In the genomic region with DNA sequence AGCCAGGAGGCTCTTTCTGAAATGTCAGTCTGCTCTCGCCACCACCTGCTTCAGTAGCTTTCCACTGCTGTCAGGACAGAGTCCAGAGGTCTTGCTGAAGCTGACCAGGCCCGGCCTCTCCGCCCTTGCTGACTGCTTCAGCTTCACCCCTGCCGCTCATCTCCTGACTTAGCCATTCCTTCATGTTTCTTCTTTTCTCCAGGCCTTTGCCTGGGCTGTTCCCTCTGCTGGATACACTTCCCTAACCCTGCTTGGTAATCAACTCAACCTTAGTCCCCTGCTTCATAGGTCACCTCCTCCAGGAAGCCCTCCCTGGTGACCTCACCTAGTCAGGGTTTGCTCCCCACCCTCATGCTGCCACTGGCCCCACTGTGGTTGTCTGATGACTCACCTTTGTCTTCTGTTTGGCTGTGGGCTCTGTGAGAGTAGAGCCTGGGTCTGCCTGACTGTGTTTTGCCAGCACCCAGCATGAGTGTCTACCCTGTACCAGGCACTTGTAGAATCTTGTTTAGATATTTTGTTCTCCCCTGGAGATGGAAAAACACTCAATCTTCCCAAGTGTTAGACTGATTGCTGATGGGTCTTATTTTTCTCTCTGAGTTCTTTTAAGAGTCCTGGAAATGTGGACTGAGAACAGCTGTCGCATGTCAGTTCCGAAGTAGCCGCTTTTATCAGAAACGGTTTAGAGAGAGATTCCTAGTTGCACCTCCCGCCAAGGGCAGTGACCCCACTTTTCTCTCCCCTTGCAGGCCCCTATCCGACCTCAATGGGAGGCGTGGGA, we compare ENCODE assay signal across 8 cellular contexts.
DNase-seq lines count a peak whose midpoint lies in the region; ATAC-seq, FAIRE-seq and TF ChIP-seq lines count a peak whose summit lies in the region.

No MANE protein-coding gene starts in this region.

- no peak for TF ChIP-seq CTCF in natural killer cell (IDR thresholded peaks at IDR 0.05)

- H3K36me3 Mint-ChIP-seq in T-helper 2 cell treated with Interferon-gamma antibody and Interleukin-4, amounts not matched to agents 5 μg/mL and 100 μg/mL, for 36 hours (ENCODE audit: low read depth) = peaks cover 28% of the 10 kb centered on the region
- peaks cover 6% of the 10 kb centered on the region for H3K36me3 Mint-ChIP-seq in central memory CD8-positive, alpha-beta T cell (ENCODE audit: insufficient read depth)
- no peaks in the 10 kb centered on the region for H3K36me3 Mint-ChIP-seq in natural killer cell

- intact Hi-C loops in natural killer cell (cut with micrococcal nuclease) = no loop called here

- H3K9me3 Mint-ChIP-seq in T-helper 2 cell treated with Interferon-gamma antibody and Interleukin-4, amounts not matched to agents 5 μg/mL and 100 μg/mL, for 36 hours = no peaks in the 10 kb centered on the region
- no peaks in the 10 kb centered on the region for H3K9me3 Mint-ChIP-seq in central memory CD8-positive, alpha-beta T cell
- no peaks in the 10 kb centered on the region for H3K9me3 Mint-ChIP-seq in natural killer cell

- peak; percentile 66 for DNase-seq in EL
- peak; percentile 54 for DNase-seq in T-helper 2 cell treated with Interferon-gamma antibody and Interleukin-4, amounts not matched to agents 5 μg/mL and 100 μg/mL, for 36 hours (ENCODE audit: low spot score)
- DNase-seq in central memory CD8-positive, alpha-beta T cell (ENCODE audit: low spot score in 2 of 2) = no peak
- no peak for DNase-seq in natural killer cell
- peak; percentile 43 for DNase-seq in urothelium cell line (ENCODE audit: low spot score)
- no peak for DNase-seq in hippocampal formation (lab: John Stamatoyannopoulos, UW)
- no peak for DNase-seq in inferior parietal cortex (ENCODE audit: extremely low spot score)

- no peaks in the 10 kb centered on the region for H3K27me3 Mint-ChIP-seq in T-helper 2 cell treated with Interferon-gamma antibody and Interleukin-4, amounts not matched to agents 5 μg/mL and 100 μg/mL, for 36 hours (ENCODE audit: low read depth)
- no peaks in the 10 kb centered on the region for H3K27me3 Mint-ChIP-seq in central memory CD8-positive, alpha-beta T cell
- peaks cover 0 to 3% of the 10 kb centered on the region in 2 donors for H3K27me3 Mint-ChIP-seq in natural killer cell (ENCODE audit: low read depth in 2 of 2)

- H3K4me3 Mint-ChIP-seq in T-helper 2 cell treated with Interferon-gamma antibody and Interleukin-4, amounts not matched to agents 5 μg/mL and 100 μg/mL, for 36 hours = no peak overlapping the region
- H3K4me3 Mint-ChIP-seq in central memory CD8-positive, alpha-beta T cell = no peak overlapping the region
- no peak overlapping the region for H3K4me3 Mint-ChIP-seq in natural killer cell

- H3K27ac Mint-ChIP-seq in T-helper 2 cell treated with Interferon-gamma antibody and Interleukin-4, amounts not matched to agents 5 μg/mL and 100 μg/mL, for 36 hours = peak overlapping the region; percentile 28
- peak overlapping the region; percentile 87 for H3K27ac Mint-ChIP-seq in central memory CD8-positive, alpha-beta T cell (ENCODE audit: low read depth)
- H3K27ac Mint-ChIP-seq in natural killer cell = peak overlapping the region; percentile 50 to 80

- peaks cover 23% of the 10 kb centered on the region for H3K4me1 Mint-ChIP-seq in T-helper 2 cell treated with Interferon-gamma antibody and Interleukin-4, amounts not matched to agents 5 μg/mL and 100 μg/mL, for 36 hours (ENCODE audit: low read depth)
- peaks cover 16% of the 10 kb centered on the region for H3K4me1 Mint-ChIP-seq in central memory CD8-positive, alpha-beta T cell
- H3K4me1 Mint-ChIP-seq in natural killer cell = peaks cover 41 to 66% of the 10 kb centered on the region in 2 donors

- FAIRE-seq in urothelium cell line (lab: Jason Lieb, UNC) = no peak

- peak; percentile 10 for ATAC-seq in central memory CD8-positive, alpha-beta T cell (replicated peaks; ENCODE audit: extremely low read depth, poor library complexity, severe bottlenecking)
- peak; percentile 44 to 87 (median 72) for ATAC-seq in natural killer cell
- ATAC-seq in HG02870 (IDR thresholded peaks at IDR 0.05; ENCODE audit: unreplicated experiment) = no peak

Comparison
In these comparisons a context has a peak if more than half of its experiments do, and no peak if none do; other contexts are left out.
1. DNase-seq: peak in EL (single experiment), T-helper 2 cell treated with Interferon-gamma antibody and Interleukin-4, amounts not matched to agents 5 μg/mL and 100 μg/mL, for 36 hours (single experiment) and urothelium cell line (single experiment); none in central memory CD8-positive, alpha-beta T cell (0 of 2), natural killer cell (single experiment), hippocampal formation (0 of 2) and inferior parietal cortex (single experiment).
2. H3K27ac Mint-ChIP-seq: peak in every context shown above with its lines; median percentile 87 in central memory CD8-positive, alpha-beta T cell; 65 in natural killer cell; 28 in T-helper 2 cell treated with Interferon-gamma antibody and Interleukin-4, amounts not matched to agents 5 μg/mL and 100 μg/mL, for 36 hours.